18 cellular contexts compared by ENCODE assay signal in the genomic region with DNA sequence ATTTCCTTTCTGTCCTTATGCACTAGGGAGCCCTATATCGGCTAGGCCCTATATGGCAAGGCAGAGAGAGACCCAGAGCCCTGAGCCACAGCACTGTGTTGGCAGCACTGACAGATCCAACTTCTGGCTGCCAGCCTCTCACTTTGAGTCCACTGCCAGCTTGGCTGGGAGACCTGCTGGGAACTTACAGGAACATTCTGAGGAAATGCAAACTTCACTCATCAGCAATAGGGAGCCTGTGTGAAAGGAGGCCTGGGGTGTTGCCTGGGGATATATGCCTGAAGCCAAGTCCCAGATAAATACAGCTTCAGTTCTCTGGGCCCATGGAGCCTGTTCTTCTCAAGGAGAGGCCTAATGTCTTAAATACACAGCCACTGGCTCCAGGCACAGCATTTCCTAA.
DNase-seq lines count a peak whose midpoint lies in the region; ATAC-seq, FAIRE-seq and TF ChIP-seq lines count a peak whose summit lies in the region.
"Had no signal": no experiment of that assay in that cellular context is flagged by ENCODE, and none has a peak within 500 bp of the region (broad histone marks: within the 10 kb centered on the region; RNA-seq: fewer than 3 reads in every experiment).

No MANE protein-coding gene starts in this region.

- H3K4me3 Mint-ChIP-seq in endothelial cell (ENCODE audit: unreplicated experiment): no peak overlapping the region
- H3K4me3 Mint-ChIP-seq: naive B cell; stimulated activated naive CD8-positive, alpha-beta T cell treated with anti-CD3 and anti-CD28 coated beads, Interleukin-15, amount 100 ng/mL, for 72 hours had no signal

- no peak overlapping the region for H3K27ac Mint-ChIP-seq in endothelial cell (ENCODE audit: unreplicated experiment)
- H3K27ac Mint-ChIP-seq: stimulated activated naive CD8-positive, alpha-beta T cell treated with anti-CD3 and anti-CD28 coated beads, Interleukin-15, amount 100 ng/mL, for 72 hours had no signal

- no peaks in the 10 kb centered on the region for H3K27me3 Mint-ChIP-seq in endothelial cell (ENCODE audit: unreplicated experiment)
- H3K27me3 Mint-ChIP-seq: stimulated activated naive CD8-positive, alpha-beta T cell treated with anti-CD3 and anti-CD28 coated beads, Interleukin-15, amount 100 ng/mL, for 72 hours had no signal

- peaks cover 0 to 10% of the 10 kb centered on the region in 2 donors for H3K4me1 ChIP-seq in right atrium auricular region

- no peak for ATAC-seq in activated CD4-positive, CD25-positive, alpha-beta regulatory T cell treated with anti-CD3 and anti-CD28 coated beads, Interleukin-2, amount 50 U/mL, for 24 hours
- ATAC-seq: SK-N-SH treated with all-trans-retinoic acid at 6 μM for 48 hours; stimulated activated naive CD8-positive, alpha-beta T cell treated with anti-CD3 and anti-CD28 coated beads, Interleukin-15, amount 100 ng/mL, for 72 hours had no signal

- H3K27me3 ChIP-seq in right atrium auricular region: no peaks in the 10 kb centered on the region

- H3K4me1 Mint-ChIP-seq in endothelial cell (ENCODE audit: unreplicated experiment): peaks cover 2% of the 10 kb centered on the region

- H3K9me3 Mint-ChIP-seq in endothelial cell (ENCODE audit: unreplicated experiment): no peaks in the 10 kb centered on the region
- H3K9me3 Mint-ChIP-seq: naive B cell; stimulated activated naive CD8-positive, alpha-beta T cell treated with anti-CD3 and anti-CD28 coated beads, Interleukin-15, amount 100 ng/mL, for 72 hours had no signal

- H3K36me3 ChIP-seq in right atrium auricular region: no peaks in the 10 kb centered on the region

- TF ChIP-seq CTCF in 22Rv1 (IDR thresholded peaks at IDR 0.05): no peak
- no peak for TF ChIP-seq CTCF in right atrium auricular region (IDR thresholded peaks at IDR 0.05)
- TF ChIP-seq CTCF in endothelial cell (IDR thresholded peaks at IDR 0.05; ENCODE audit: unreplicated experiment): no peak

- H3K9me3 ChIP-seq in right atrium auricular region: no peaks in the 10 kb centered on the region

- FAIRE-seq in RCC 7860 (lab: Jason Lieb, UNC): no peak

- no peak overlapping the region for H3K4me3 ChIP-seq in right atrium auricular region
- H3K4me3 ChIP-seq: skin epidermis had no signal

- no peaks in the 10 kb centered on the region for H3K36me3 Mint-ChIP-seq in endothelial cell (ENCODE audit: low read depth, unreplicated experiment)
- H3K36me3 Mint-ChIP-seq: naive B cell had no signal

- DNase-seq in anterior cingulate cortex (lab: John Stamatoyannopoulos, UW): peak in 49 of 58 donors; percentile 7 to 89 (median 49)
- no peak for DNase-seq in right atrium auricular region (ENCODE audit: low spot score)
- DNase-seq in pons (ENCODE audit: low spot score): peak; percentile 59
- DNase-seq in endothelial cell (ENCODE audit: low spot score): no peak
- DNase-seq in RCC 7860 (ENCODE audit: low spot score): no peak
- no peak for DNase-seq in H4 (ENCODE audit: low spot score)
- DNase-seq: activated CD4-positive, CD25-positive, alpha-beta regulatory T cell; COR-L47; GF-D8; H7; islet precursor cell; naive B cell; NCI-H2029 treated with DMSO at 0.1 percent for 48 hours; stimulated activated naive CD8-positive, alpha-beta T cell treated with anti-CD3 and anti-CD28 coated beads, Interleukin-15, amount 100 ng/mL, for 72 hours had no signal

- H3K27ac ChIP-seq in 22Rv1 (peak overlapping the region; percentile 69), right atrium auricular region (peak overlapping the region; percentile 14 to 62)

Comparison
In these comparisons a context has a peak if more than half of its experiments do, and no peak if none do; other contexts are left out.
1. DNase-seq: peak in anterior cingulate cortex (49 of 58) and pons (single experiment); none in right atrium auricular region (single experiment), endothelial cell (single experiment), RCC 7860 (single experiment) and H4 (single experiment).